Comparison of ENCODE assay signal across 8 cellular contexts in the genomic region with DNA sequence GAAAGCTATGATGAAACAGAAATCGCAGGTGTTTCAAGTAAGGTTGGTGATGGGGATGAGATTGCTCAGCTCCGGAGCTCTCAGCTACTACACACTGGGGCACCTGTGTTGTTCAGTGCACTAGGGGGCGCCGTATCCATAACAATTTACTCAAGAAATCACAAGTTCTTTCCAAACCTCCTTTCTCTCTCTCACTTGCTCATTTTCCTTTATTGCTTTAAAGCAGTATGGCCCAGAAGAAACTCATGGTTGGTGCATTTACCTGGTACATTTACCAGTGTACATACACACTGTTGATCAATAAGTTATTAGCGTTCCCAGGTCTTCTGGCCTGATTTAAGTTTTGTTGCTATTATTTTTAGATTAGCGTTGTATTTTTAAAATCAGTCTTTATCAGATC.
DNase-seq lines count a peak whose midpoint lies in the region; ATAC-seq and TF ChIP-seq lines count a peak whose summit lies in the region.

No MANE protein-coding gene starts in this region.

- 27 to 32% (median 30%) methylated on average over 6 of the region's 6 CpGs for WGBS in adrenal gland, 4 donors

- CTCF ChIA-PET in HCT116 (lab: Charles Lee): interaction anchor here (0.6 to 2.0 kb wide), 11 partner anchors 12 to 522 kb away, joined by 3 to 46 read pairs (median 4); no protein-coding TSS in a partner anchor

- H3K27ac ChIP-seq in HCT116 (ENCODE audit: low read depth, low read length) (no peak overlapping the region), adrenal gland (no peak overlapping the region)

- H3K4me3 ChIP-seq in HCT116 (replicated peaks in 1 of 2; ENCODE audit: low read depth in 1 of 2, low read length in 2 of 2) (no peak overlapping the region), adrenal gland (no peak overlapping the region)

- intact Hi-C loops in HCT116 (cut with micrococcal nuclease): loop anchor here (1.0 to 2.0 kb wide), 3 partner anchors 54 to 435 kb away; no protein-coding TSS in a partner anchor
- intact Hi-C loops in adrenal gland (cut with DNase I): loop anchor here in 1 of 2 donors (2.0 to 10.0 kb wide), 2 partner anchors 232 to 350 kb away; partner anchors contain the start of gene TAB2
- intact Hi-C loops in left ventricle myocardium superior (cut with micrococcal nuclease): loop anchor here (5.0 kb wide), 2 partner anchors 350 to 435 kb away; no protein-coding TSS in a partner anchor
- intact Hi-C loops in sciatic nerve (cut with DNase I): loop anchor here (5.0 kb wide), 1 partner anchor 350 kb away; no protein-coding TSS in a partner anchor

- no peak for TF ChIP-seq POLR2A in HCT116 (IDR thresholded peaks at IDR 0.05; ENCODE audit: borderline replicate concordance, extremely low read depth, insufficient read depth, insufficient read length)
- TF ChIP-seq POLR2A in adrenal gland (IDR thresholded peaks at IDR 0.05): no peak

- H3K9ac ChIP-seq in HCT116 (ENCODE audit: low read length): no peak overlapping the region

- no peaks in the 10 kb centered on the region for H3K36me3 ChIP-seq in HCT116 (ENCODE audit: control insufficient read depth in 1 of 2, insufficient read depth in 2 of 2, low read length in 2 of 2)
- no peaks in the 10 kb centered on the region for H3K36me3 ChIP-seq in adrenal gland (replicated peaks in 1 of 2)

- DNase-seq in ELR (ENCODE audit: low read depth): peak; percentile 77
- peak; percentile 57 for DNase-seq in HCT116 (ENCODE audit: low read depth, low spot score)
- DNase-seq in NCI-H146 treated with DMSO at 0.1 percent for 48 hours (lab: John Stamatoyannopoulos, UW; ENCODE audit: unreplicated experiment): peak; percentile 75
- peak; percentile 76 to 95 (median 86) for DNase-seq in adrenal gland
- DNase-seq in left ventricle myocardium superior: peak; percentile 86
- peak; percentile 92 for DNase-seq in sciatic nerve (ENCODE audit: low spot score)

- peak; percentile 97 for ATAC-seq in HCT116
- peak; percentile 60 for ATAC-seq in left ventricle myocardium superior
- peak; percentile 71 for ATAC-seq in sciatic nerve
- ATAC-seq in HG03457 (IDR thresholded peaks at IDR 0.05; ENCODE audit: unreplicated experiment): no peak

- H3K79me2 ChIP-seq in HCT116 (ENCODE audit: insufficient read depth, low read length): no peaks in the 10 kb centered on the region

- H3K4me2 ChIP-seq in HCT116 (ENCODE audit: low read length): no peak overlapping the region

- H4K20me1 ChIP-seq in HCT116 (ENCODE audit: insufficient read depth): no peaks in the 10 kb centered on the region

- H3K4me1 ChIP-seq in HCT116 (ENCODE audit: control insufficient read depth in 1 of 2, insufficient read depth in 2 of 2, low read length in 2 of 2) (no peaks in the 10 kb centered on the region; a peak in 1 of 4 replicates), adrenal gland (replicated peaks in 1 of 2) (peaks cover 0 to 16% of the 10 kb centered on the region in 2 donors)

- BruUV-seq in HCT116 (replicated peaks; lab: Mats Ljungman, UMichigan): no TSS peak

- H3K4me1 Mint-ChIP-seq in T-helper 1 cell treated with Interleukin-12 subunit alpha and Interleukin-12 subunit beta and Interleukin-4 antibody, amounts not matched to agents 30 μg/mL and 1 μg/mL, for 36 hours (ENCODE audit: low read depth): peaks cover 81% of the 10 kb centered on the region

- POLR2A ChIA-PET in HCT116 (lab: Charles Lee): no interaction called here

- peak overlapping the region; percentile 84 for H3K27ac Mint-ChIP-seq in T-helper 1 cell treated with Interleukin-12 subunit alpha and Interleukin-12 subunit beta and Interleukin-4 antibody, amounts not matched to agents 30 μg/mL and 1 μg/mL, for 36 hours

- peaks cover 4% of the 10 kb centered on the region for H3K9me3 Mint-ChIP-seq in T-helper 1 cell treated with Interleukin-12 subunit alpha and Interleukin-12 subunit beta and Interleukin-4 antibody, amounts not matched to agents 30 μg/mL and 1 μg/mL, for 36 hours

- no peak overlapping the region for H2AFZ ChIP-seq in HCT116 (ENCODE audit: low read depth, low read length, poor library complexity, severe bottlenecking)

- no peaks in the 10 kb centered on the region for H3K27me3 Mint-ChIP-seq in T-helper 1 cell treated with Interleukin-12 subunit alpha and Interleukin-12 subunit beta and Interleukin-4 antibody, amounts not matched to agents 30 μg/mL and 1 μg/mL, for 36 hours (ENCODE audit: low read depth)

- H3K27me3 ChIP-seq in HCT116 (ENCODE audit: insufficient read depth, low read length) (no peaks in the 10 kb centered on the region), adrenal gland (no peaks in the 10 kb centered on the region)

- peak; percentile 95 for TF ChIP-seq RAD21 in HCT116 (IDR thresholded peaks at IDR 0.05; ENCODE audit: low read depth)

- TF ChIP-seq CTCF in HCT116 (IDR thresholded peaks at IDR 0.05 in 2 of 3, conservative IDR thresholded peaks at IDR 0.05 in 1 of 3; ENCODE audit: borderline replicate concordance in 1 of 3, insufficient read depth in 1 of 3, low read depth in 2 of 3, low read length in 2 of 3) (peak; percentile 68 to 84 (median 79); a peak in 5 of 6 replicates), adrenal gland (IDR thresholded peaks at IDR 0.05) (peak; percentile 68 to 91 (median 86))

- RAD21 ChIA-PET in HCT116 (lab: Charles Lee; ENCODE audit: low non-redundant PET in 1 of 2, low total read pairs in 2 of 2, uncharacterized antibody in 2 of 2, unreplicated experiment in 2 of 2): interaction anchor here (0.5 to 1.7 kb wide), 8 partner anchors 50 to 421 kb away, joined by 3 to 25 read pairs (median 4); no protein-coding TSS in a partner anchor

- peaks cover 22% of the 10 kb centered on the region for H3K36me3 Mint-ChIP-seq in T-helper 1 cell treated with Interleukin-12 subunit alpha and Interleukin-12 subunit beta and Interleukin-4 antibody, amounts not matched to agents 30 μg/mL and 1 μg/mL, for 36 hours (ENCODE audit: low read depth)

- H3K9me3 ChIP-seq in HCT116 (ENCODE audit: control insufficient read depth in 1 of 2, insufficient read depth in 1 of 2, low read depth in 1 of 2, low read length in 2 of 2) (no peaks in the 10 kb centered on the region), adrenal gland (replicated peaks in 1 of 3) (no peaks in the 10 kb centered on the region)

- H3K4me3 Mint-ChIP-seq in T-helper 1 cell treated with Interleukin-12 subunit alpha and Interleukin-12 subunit beta and Interleukin-4 antibody, amounts not matched to agents 30 μg/mL and 1 μg/mL, for 36 hours: peak overlapping the region; percentile 48

- H3K9me2 ChIP-seq in HCT116 (ENCODE audit: insufficient read depth): no peaks in the 10 kb centered on the region

TF ChIP-seq in HCT116, 20 proteins besides CTCF, POLR2A, EP300 and RAD21:
- TF ChIP-seq SRF (IDR thresholded peaks at IDR 0.05; ENCODE audit: low read depth): no peak
- TF ChIP-seq, protein P1, sequence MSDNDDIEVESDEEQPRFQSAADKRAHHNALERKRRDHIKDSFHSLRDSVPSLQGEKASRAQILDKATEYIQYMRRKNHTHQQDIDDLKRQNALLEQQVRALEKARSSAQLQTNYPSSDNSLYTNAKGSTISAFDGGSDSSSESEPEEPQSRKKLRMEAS (IDR thresholded peaks at IDR 0.05): no peak
- no peak for TF ChIP-seq POLR2AphosphoS5 (IDR thresholded peaks at IDR 0.05; ENCODE audit: low read depth, low read length)
- no peak for TF ChIP-seq CBX3 (IDR thresholded peaks at IDR 0.05; ENCODE audit: low read depth)
- no peak for TF ChIP-seq ELF1 (IDR thresholded peaks at IDR 0.05; ENCODE audit: borderline replicate concordance, low read depth)
- TF ChIP-seq TCF7L2 (IDR thresholded peaks at IDR 0.05; ENCODE audit: borderline replicate concordance, extremely low read depth, insufficient read depth, insufficient read length): no peak
- no peak for TF ChIP-seq JUND (IDR thresholded peaks at IDR 0.05)
- no peak for TF ChIP-seq ZFX (IDR thresholded peaks at IDR 0.05)
- TF ChIP-seq, protein P2, sequence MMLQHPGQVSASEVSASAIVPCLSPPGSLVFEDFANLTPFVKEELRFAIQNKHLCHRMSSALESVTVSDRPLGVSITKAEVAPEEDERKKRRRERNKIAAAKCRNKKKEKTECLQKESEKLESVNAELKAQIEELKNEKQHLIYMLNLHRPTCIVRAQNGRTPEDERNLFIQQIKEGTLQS (IDR thresholded peaks at IDR 0.05): no peak
- TF ChIP-seq SIN3A (IDR thresholded peaks at IDR 0.05; ENCODE audit: low read depth): no peak
- no peak for TF ChIP-seq EZH2 (IDR thresholded peaks at IDR 0.05)
- no peak for TF ChIP-seq FOSL1 (IDR thresholded peaks at IDR 0.05; ENCODE audit: low read depth)
- no peak for TF ChIP-seq CEBPB (IDR thresholded peaks at IDR 0.05; ENCODE audit: low read depth)
- TF ChIP-seq ZBTB33 (IDR thresholded peaks at IDR 0.05; ENCODE audit: extremely low read depth, insufficient replicate concordance, low read length): no peak
TF ChIP-seq in HCT116: peak in this region for 0.
